Comparison of ENCODE assay signal across 8 cellular contexts in the genomic region with DNA sequence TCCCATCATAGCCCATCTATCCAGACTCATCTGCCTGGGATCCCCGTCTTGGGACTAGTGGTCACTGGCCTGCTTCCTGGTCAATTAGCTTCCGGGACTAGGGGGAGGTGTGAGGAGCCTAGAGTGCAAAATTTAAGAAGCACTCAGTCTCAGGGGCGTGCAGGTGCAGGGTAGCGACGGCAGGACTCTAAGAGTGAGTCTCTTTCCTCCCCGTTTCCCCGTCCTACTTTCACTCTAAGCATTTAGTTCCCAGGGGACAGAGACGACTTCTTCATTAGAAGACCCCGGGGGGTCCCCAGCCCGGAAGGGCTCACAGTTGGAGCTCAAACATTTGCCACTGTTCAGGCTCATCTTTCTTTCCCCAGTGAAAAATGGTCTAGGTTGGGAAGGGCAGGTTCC. TPM values are rescaled to one million over a fixed set of nuclear protein-coding genes. Genes with fewer than 3 reads are reported as not detected.
DNase-seq lines count a peak whose midpoint lies in the region; ATAC-seq and TF ChIP-seq lines count a peak whose summit lies in the region.

No MANE protein-coding gene starts in this region.

- H3K4me1 ChIP-seq in iPS-15b (ENCODE audit: control insufficient read depth, insufficient read depth, low read length) (no peaks in the 10 kb centered on the region), testis (peaks cover 11% of the 10 kb centered on the region)

- H3K27me3 Mint-ChIP-seq in WTC11 (ENCODE audit: low read depth): peaks cover 53% of the 10 kb centered on the region

- CTCF ChIA-PET in WTC11 (lab: Charles Lee): interaction anchor here (1.2 to 1.4 kb wide), 5 partner anchors 48 to 517 kb away, joined by 3 to 9 read pairs (median 4); a partner anchor contains a TSS

- no peak overlapping the region for H3K27ac ChIP-seq in testis

- H3K27ac Mint-ChIP-seq in WTC11: peak overlapping the region; percentile 100

- TF ChIP-seq POLR2A in testis (IDR thresholded peaks at IDR 0.05): no peak

- 23 to 33% methylated on average over 9 to 10 of the region's 10 CpGs for WGBS in testis, 2 donors

- TF ChIP-seq CTCF in WTC11 (IDR thresholded peaks at IDR 0.05) (no peak), testis (IDR thresholded peaks at IDR 0.05) (no peak)

- no peaks in the 10 kb centered on the region for H3K9me3 ChIP-seq in iPS-15b (ENCODE audit: control insufficient read depth, insufficient read depth, low read length)
- H3K9me3 ChIP-seq in testis: no peaks in the 10 kb centered on the region

- no peak overlapping the region for H3K9ac ChIP-seq in iPS-15b (ENCODE audit: low read depth, low read length)

- no peak; the same call in 1 of the 2 replicates for ATAC-seq in WTC11

- no peaks in the 10 kb centered on the region for H3K9me3 Mint-ChIP-seq in WTC11

- intact Hi-C loops in testis (cut with DNase I; ENCODE audit: low total_unique reads): no loop called here

- peaks cover 38% of the 10 kb centered on the region for H3K27me3 ChIP-seq in iPS-15b (ENCODE audit: control insufficient read depth, insufficient read depth, low read length)
- no peaks in the 10 kb centered on the region for H3K27me3 ChIP-seq in testis

- no peaks in the 10 kb centered on the region for H3K36me3 ChIP-seq in iPS-15b (ENCODE audit: control insufficient read depth, insufficient read depth, low read length)
- H3K36me3 ChIP-seq in testis (ENCODE audit: low read depth, missing control alignments): no peaks in the 10 kb centered on the region

- H3K4me3 ChIP-seq in iPS-15b (ENCODE audit: low read depth, low read length) (peak overlapping the region; percentile 85), testis (peak overlapping the region; percentile 74 to 85)

- DNase-seq in activated effector memory CD4-positive, alpha-beta T cell treated with anti-CD3 and anti-CD28 coated beads, Interleukin-2, amount 50 U/mL, for 16 hours: peak; percentile 59
- DNase-seq in activated effector memory CD4-positive, alpha-beta T cell treated with Interleukin-2 at 50 U/mL for 16 hours: no peak
- DNase-seq in WTC11 (ENCODE audit: low spot score) (peak; percentile 31), testis (no peak), NCI-H2171 treated with DMSO at 0.1 percent for 48 hours (lab: John Stamatoyannopoulos, UW) (no peak), middle frontal gyrus (ENCODE audit: extremely low spot score, low spot score) (no peak)
- DNase-seq in activated CD8-positive, alpha-beta memory T cell treated with anti-CD3 and anti-CD28 coated beads for 24 hours: no peak

- peak overlapping the region; percentile 99 for H3K4me3 Mint-ChIP-seq in WTC11

- POLR2A ChIA-PET in WTC11 (lab: Charles Lee): interaction anchor here (0.6 kb wide), 2 partner anchors 564 to 603 kb away, joined by 7 to 9 read pairs; no protein-coding TSS in a partner anchor

- H3K4me1 Mint-ChIP-seq in WTC11: peaks cover 29% of the 10 kb centered on the region

- H3K36me3 Mint-ChIP-seq in WTC11: no peaks in the 10 kb centered on the region; the same call in 1 of the 2 replicates

TF ChIP-seq in WTC11, 78 proteins besides CTCF, POLR2A, EP300 and RAD21:
- TF ChIP-seq ZNF423 (CRISPR knock-in tag; IDR thresholded peaks at IDR 0.05) (0 out of 2 replicates have a peak, but pooled peaks have one; percentile 25), ZNF121 (CRISPR knock-in tag; IDR thresholded peaks at IDR 0.05) (no peak), ETV6 (CRISPR knock-in tag; IDR thresholded peaks at IDR 0.05) (no peak), JAZF1 (CRISPR knock-in tag; IDR thresholded peaks at IDR 0.05) (no peak)
- TF ChIP-seq, protein P1, sequence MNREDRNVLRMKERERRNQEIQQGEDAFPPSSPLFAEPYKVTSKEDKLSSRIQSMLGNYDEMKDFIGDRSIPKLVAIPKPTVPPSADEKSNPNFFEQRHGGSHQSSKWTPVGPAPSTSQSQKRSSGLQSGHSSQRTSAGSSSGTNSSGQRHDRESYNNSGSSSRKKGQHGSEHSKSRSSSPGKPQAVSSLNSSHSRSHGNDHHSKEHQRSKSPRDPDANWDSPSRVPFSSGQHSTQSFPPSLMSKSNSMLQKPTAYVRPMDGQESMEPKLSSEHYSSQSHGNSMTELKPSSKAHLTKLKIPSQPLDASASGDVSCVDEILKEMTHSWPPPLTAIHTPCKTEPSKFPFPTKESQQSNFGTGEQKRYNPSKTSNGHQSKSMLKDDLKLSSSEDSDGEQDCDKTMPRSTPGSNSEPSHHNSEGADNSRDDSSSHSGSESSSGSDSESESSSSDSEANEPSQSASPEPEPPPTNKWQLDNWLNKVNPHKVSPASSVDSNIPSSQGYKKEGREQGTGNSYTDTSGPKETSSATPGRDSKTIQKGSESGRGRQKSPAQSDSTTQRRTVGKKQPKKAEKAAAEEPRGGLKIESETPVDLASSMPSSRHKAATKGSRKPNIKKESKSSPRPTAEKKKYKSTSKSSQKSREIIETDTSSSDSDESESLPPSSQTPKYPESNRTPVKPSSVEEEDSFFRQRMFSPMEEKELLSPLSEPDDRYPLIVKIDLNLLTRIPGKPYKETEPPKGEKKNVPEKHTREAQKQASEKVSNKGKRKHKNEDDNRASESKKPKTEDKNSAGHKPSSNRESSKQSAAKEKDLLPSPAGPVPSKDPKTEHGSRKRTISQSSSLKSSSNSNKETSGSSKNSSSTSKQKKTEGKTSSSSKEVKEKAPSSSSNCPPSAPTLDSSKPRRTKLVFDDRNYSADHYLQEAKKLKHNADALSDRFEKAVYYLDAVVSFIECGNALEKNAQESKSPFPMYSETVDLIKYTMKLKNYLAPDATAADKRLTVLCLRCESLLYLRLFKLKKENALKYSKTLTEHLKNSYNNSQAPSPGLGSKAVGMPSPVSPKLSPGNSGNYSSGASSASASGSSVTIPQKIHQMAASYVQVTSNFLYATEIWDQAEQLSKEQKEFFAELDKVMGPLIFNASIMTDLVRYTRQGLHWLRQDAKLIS (CRISPR knock-in tag; IDR thresholded peaks at IDR 0.05; ENCODE audit: borderline replicate concordance): no peak
- TF ChIP-seq, protein P2, sequence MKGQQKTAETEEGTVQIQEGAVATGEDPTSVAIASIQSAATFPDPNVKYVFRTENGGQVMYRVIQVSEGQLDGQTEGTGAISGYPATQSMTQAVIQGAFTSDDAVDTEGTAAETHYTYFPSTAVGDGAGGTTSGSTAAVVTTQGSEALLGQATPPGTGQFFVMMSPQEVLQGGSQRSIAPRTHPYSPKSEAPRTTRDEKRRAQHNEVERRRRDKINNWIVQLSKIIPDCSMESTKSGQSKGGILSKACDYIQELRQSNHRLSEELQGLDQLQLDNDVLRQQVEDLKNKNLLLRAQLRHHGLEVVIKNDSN (CRISPR knock-in tag; IDR thresholded peaks at IDR 0.05): no peak
TF ChIP-seq in WTC11: peak in this region for 1.

RNA-seq across cellular contexts. Expression of a gene that starts 0.7 kb away (rescaled TPM):
- total RNA-seq in WTC11 (2021) (44.4 to 47.3 TPM (median 47.0 TPM) in 3 replicates), testis (10 to 100 TPM; 45.8 to 46.0 TPM)
- polyA plus RNA-seq in testis (ENCODE audit: insufficient read depth, low read depth, low replicate concordance): 123 TPM

RNA-seq across cellular contexts. Expression of a gene that starts 48.9 kb away (rescaled TPM):
- total RNA-seq in WTC11 (2021) (119 to 146 TPM (median 128 TPM) in 3 replicates), testis (100 to 1,000 TPM; 128 to 163 TPM)
- 52.2 TPM for polyA plus RNA-seq in testis (ENCODE audit: insufficient read depth, low read depth, low replicate concordance)

RNA-seq across cellular contexts. Expression of a gene that starts 49.0 kb away (rescaled TPM):
- total RNA-seq in WTC11 (2021): 14.6 to 21.7 TPM (median 15.1 TPM) in 3 replicates
- 1 to 10 TPM; 5.5 to 7.6 TPM for total RNA-seq in testis
- 8.5 TPM for polyA plus RNA-seq in testis (ENCODE audit: insufficient read depth, low read depth, low replicate concordance)

RNA-seq across cellular contexts. Expression of a gene that starts 58.9 kb away (rescaled TPM):
- total RNA-seq in WTC11 (2021): 38.1 to 49.6 TPM (median 42.0 TPM) in 3 replicates
- 100 to 1,000 TPM; 104 to 118 TPM for total RNA-seq in testis
- polyA plus RNA-seq in testis (ENCODE audit: insufficient read depth, low read depth, low replicate concordance): 144 TPM

Comparison
In these comparisons a context has a peak if more than half of its experiments do, and no peak if none do; other contexts are left out.
1. DNase-seq: peak in activated effector memory CD4-positive, alpha-beta T cell treated with anti-CD3 and anti-CD28 coated beads, Interleukin-2, amount 50 U/mL, for 16 hours (single experiment) and WTC11 (single experiment); none in activated effector memory CD4-positive, alpha-beta T cell treated with Interleukin-2 at 50 U/mL for 16 hours (single experiment), testis (single experiment), NCI-H2171 treated with DMSO at 0.1 percent for 48 hours (single experiment), middle frontal gyrus (single experiment) and activated CD8-positive, alpha-beta memory T cell treated with anti-CD3 and anti-CD28 coated beads for 24 hours (single experiment).